Comparison of ENCODE assay signal across 23 cellular contexts in genomic region chr5:112113565-112113964, GRCh38.
"Had no signal": no experiment of that assay in that cellular context is flagged by ENCODE, and none has a peak within 500 bp of the region (broad histone marks: within the 10 kb centered on the region; RNA-seq: fewer than 3 reads in every experiment).

No MANE protein-coding gene starts in this region.

- H3K4me1 ChIP-seq: colonic mucosa, esophagus muscularis mucosa, foreskin keratinocyte, gastrocnemius medialis, gastroesophageal sphincter had no signal

- H3K27me3 ChIP-seq: colonic mucosa, dorsolateral prefrontal cortex, esophagus muscularis mucosa, esophagus squamous epithelium, gastrocnemius medialis, gastroesophageal sphincter, heart left ventricle, heart right ventricle had no signal

- H3K9me3 ChIP-seq: colonic mucosa, esophagus muscularis mucosa, esophagus squamous epithelium, gastrocnemius medialis, gastroesophageal sphincter, heart left ventricle, heart right ventricle had no signal

- H3K4me3 ChIP-seq: colonic mucosa, coronary artery, dorsolateral prefrontal cortex, esophagus muscularis mucosa, esophagus squamous epithelium, gastrocnemius medialis, gastroesophageal sphincter, heart left ventricle, heart right ventricle had no signal

- H3K36me3 ChIP-seq: colonic mucosa, esophagus muscularis mucosa, esophagus squamous epithelium, gastrocnemius medialis, gastroesophageal sphincter, heart left ventricle, heart right ventricle had no signal

- H3K27ac ChIP-seq: colonic mucosa, coronary artery, dorsolateral prefrontal cortex, epithelial cell of prostate, esophagus muscularis mucosa, esophagus squamous epithelium, foreskin keratinocyte, gastrocnemius medialis, gastroesophageal sphincter, heart left ventricle, heart right ventricle had no signal

- DNase-seq: colonic mucosa; cortex of kidney; dermis blood vessel endothelial cell; dorsolateral prefrontal cortex; effector CD4-positive, alpha-beta T cell; effector CD8-positive, alpha-beta T cell; effector memory CD4-positive, alpha-beta T cell; effector memory CD8-positive, alpha-beta T cell; endodermal cell; erythroblast; esophagus squamous epithelium; foreskin fibroblast; foreskin keratinocyte; foreskin melanocyte; gastrocnemius medialis; glutamatergic neuron; head of caudate nucleus; heart left ventricle; heart right ventricle had no signal
